ENCODE assay signal across 22 cellular contexts in genomic region chr5:178289438-178289837, GRCh38. TPM values are rescaled to one million over a fixed set of nuclear protein-coding genes. Genes with fewer than 3 reads are reported as not detected.
A peak's percentile ranks its signal among the peaks of the same experiment; 100 is the strongest.
DNase-seq lines count a peak whose midpoint lies in the region; ATAC-seq and TF ChIP-seq lines count a peak whose summit lies in the region.
"Had no signal": no experiment of that assay in that cellular context is flagged by ENCODE, and none has a peak within 500 bp of the region (broad histone marks: within the 10 kb centered on the region; RNA-seq: fewer than 3 reads in every experiment).

No MANE protein-coding gene starts in this region.

- WGBS in sigmoid colon, 2 donors = 75 to 80% methylated on average over 11 of the region's 11 CpGs

- H3K9me3 ChIP-seq in breast epithelium (no peaks in the 10 kb centered on the region), PC-3 (ENCODE audit: low read length) (no peaks in the 10 kb centered on the region), sigmoid colon (no peaks in the 10 kb centered on the region)
- H3K9me3 ChIP-seq: BE2C, Peyer's patch had no signal

- H2AFZ ChIP-seq in PC-3 (ENCODE audit: low read length) = no peak overlapping the region

- no peaks in the 10 kb centered on the region for H4K20me1 ChIP-seq in PC-3 (ENCODE audit: low read length)

- ATAC-seq in PC-3 = no peak
- no peak for ATAC-seq in activated CD8-positive, alpha-beta T cell treated with anti-CD3 and anti-CD28 coated beads for 36 hours
- ATAC-seq: CD8-positive, alpha-beta T cell had no signal

- no peaks in the 10 kb centered on the region for H3K9me2 ChIP-seq in PC-3 (replicated peaks; ENCODE audit: low read length)
- H3K9me2 ChIP-seq: SK-N-SH had no signal

- CTCF ChIA-PET in MCF 10A (lab: Yijun Ruan, JAX) = interaction anchor here (0.6 to 15.0 kb wide), 6 partner anchors 9 to 441 kb away, joined by 3 to 266 read pairs (median 5); partner anchors contain the start of gene ZNF354A
- CTCF ChIA-PET in PC-3 (lab: Charles Lee) = no interaction called here
- CTCF ChIA-PET in activated CD8-positive, alpha-beta T cell treated with anti-CD3 and anti-CD28 coated beads for 36 hours (lab: Charles Lee) = interaction anchor here (0.5 kb wide), 1 partner anchor 9 kb away, joined by 3 read pairs; no protein-coding TSS in a partner anchor

- H3K27me3 ChIP-seq in breast epithelium (peaks cover 0 to 5% of the 10 kb centered on the region in 2 donors), PC-3 (ENCODE audit: low read length) (peaks cover 51% of the 10 kb centered on the region), sigmoid colon (peaks cover 0 to 12% (median 2%) of the 10 kb centered on the region in 3 donors)
- H3K27me3 ChIP-seq: BE2C, Peyer's patch had no signal

- peaks cover 28% of the 10 kb centered on the region for H3K4me1 Mint-ChIP-seq in MCF 10A (ENCODE audit: insufficient read depth, unreplicated experiment)
- H3K4me1 Mint-ChIP-seq in activated CD8-positive, alpha-beta T cell treated with anti-CD3 and anti-CD28 coated beads for 36 hours (ENCODE audit: low read depth) = no peaks in the 10 kb centered on the region

- H3K4me1 ChIP-seq in breast epithelium (peaks cover 0 to 4% of the 10 kb centered on the region in 2 donors), PC-3 (ENCODE audit: insufficient read depth, low read length) (peaks cover 12% of the 10 kb centered on the region; the same call in 1 of the 2 replicates), sigmoid colon (no peaks in the 10 kb centered on the region)
- H3K4me1 ChIP-seq: BE2C, Peyer's patch had no signal

- no peak for DNase-seq in breast epithelium (ENCODE audit: low spot score in 2 of 2)
- no peak for DNase-seq in MCF 10A (ENCODE audit: unreplicated experiment)
- DNase-seq in PC-3 = no peak
- peak; percentile 48 for DNase-seq in kidney tubule cell (ENCODE audit: low spot score)
- peak; percentile 40 for DNase-seq in sigmoid colon
- no peak for DNase-seq in DMS53 (lab: John Stamatoyannopoulos, UW)
- DNase-seq in stimulated activated CD4-positive, alpha-beta T cell treated with anti-CD3 and anti-CD28 coated beads, Interleukin-12 subunit alpha, Interleukin-12 subunit beta, amount 100 ng/mL, for 4 hours = no peak
- no peak for DNase-seq in activated CD8-positive, alpha-beta T cell treated with anti-CD3 and anti-CD28 coated beads for 36 hours
- DNase-seq: BE2C; Calu3; CD8-positive, alpha-beta T cell; HCEC 1CT; Kasumi-1; MM.1S; NCI-H1092; NCI-H1436 treated with DMSO at 0.1 percent for 48 hours; NCI-H2081; SHP77 treated with DMSO at 0.1 percent for 48 hours; SK-N-SH had no signal

- H3K36me3 Mint-ChIP-seq in MCF 10A (ENCODE audit: insufficient read depth, unreplicated experiment) = no peaks in the 10 kb centered on the region
- no peaks in the 10 kb centered on the region for H3K36me3 Mint-ChIP-seq in activated CD8-positive, alpha-beta T cell treated with anti-CD3 and anti-CD28 coated beads for 36 hours (ENCODE audit: low read depth)
- H3K36me3 Mint-ChIP-seq: CD8-positive, alpha-beta T cell; IgD-negative memory B cell had no signal

- no peaks in the 10 kb centered on the region for H3F3A ChIP-seq in PC-3 (ENCODE audit: low read length, unreplicated experiment)

- no peak overlapping the region for H3K9ac ChIP-seq in PC-3 (ENCODE audit: low read length)
- H3K9ac ChIP-seq: SK-N-SH had no signal

- H3K27ac ChIP-seq in breast epithelium = peak overlapping the region; percentile 57
- H3K27ac ChIP-seq in PC-3 (ENCODE audit: low read length) = no peak overlapping the region
- H3K27ac ChIP-seq in sigmoid colon = no peak overlapping the region
- H3K27ac ChIP-seq: 22Rv1, Peyer's patch had no signal

- no peak for TF ChIP-seq EP300 in sigmoid colon (IDR thresholded peaks at IDR 0.05)

- POLR2A ChIA-PET in MCF 10A (lab: Yijun Ruan, JAX) = interaction anchor here (0.6 to 1.9 kb wide), 11 partner anchors 13 to 1312 kb away, joined by 3 to 6 read pairs (median 3); no protein-coding TSS in a partner anchor
- POLR2A ChIA-PET in PC-3 (lab: Charles Lee; ENCODE audit: unreplicated experiment) = no interaction called here
- POLR2A ChIA-PET in activated CD8-positive, alpha-beta T cell treated with anti-CD3 and anti-CD28 coated beads for 36 hours (lab: Charles Lee) = no interaction called here

- H3K36me3 ChIP-seq in breast epithelium = no peaks in the 10 kb centered on the region
- H3K36me3 ChIP-seq in PC-3 (ENCODE audit: low read depth, low read length) = no peaks in the 10 kb centered on the region
- no peaks in the 10 kb centered on the region for H3K36me3 ChIP-seq in sigmoid colon
- H3K36me3 ChIP-seq: BE2C, Peyer's patch had no signal

- no peak for TF ChIP-seq CTCF in breast epithelium (IDR thresholded peaks at IDR 0.05)
- TF ChIP-seq CTCF in MCF 10A (IDR thresholded peaks at IDR 0.05; ENCODE audit: unreplicated experiment) = no peak
- TF ChIP-seq CTCF in PC-3 (conservative IDR thresholded peaks at IDR 0.05; ENCODE audit: low read depth, low read length) = no peak
- no peak for TF ChIP-seq CTCF in sigmoid colon (IDR thresholded peaks at IDR 0.05)
- no peak for TF ChIP-seq CTCF in activated CD8-positive, alpha-beta T cell treated with anti-CD3 and anti-CD28 coated beads for 36 hours (IDR thresholded peaks at IDR 0.05)

- no peak overlapping the region for H3K4me3 Mint-ChIP-seq in MCF 10A (ENCODE audit: unreplicated experiment)
- H3K4me3 Mint-ChIP-seq in activated CD8-positive, alpha-beta T cell treated with anti-CD3 and anti-CD28 coated beads for 36 hours = no peak overlapping the region
- H3K4me3 Mint-ChIP-seq: CD8-positive, alpha-beta T cell; IgD-negative memory B cell had no signal

- no peaks in the 10 kb centered on the region for H3K79me2 ChIP-seq in PC-3 (ENCODE audit: low read length)

- 0 out of 2 replicates have a peak overlapping the region, but pooled peaks have one; percentile 50 for H3K4me2 ChIP-seq in PC-3 (ENCODE audit: low read length)
- H3K4me2 ChIP-seq: SK-N-SH had no signal

- no peaks in the 10 kb centered on the region for H3K9me3 Mint-ChIP-seq in MCF 10A (ENCODE audit: unreplicated experiment)
- H3K9me3 Mint-ChIP-seq in activated CD8-positive, alpha-beta T cell treated with anti-CD3 and anti-CD28 coated beads for 36 hours = no peaks in the 10 kb centered on the region
- H3K9me3 Mint-ChIP-seq: CD8-positive, alpha-beta T cell had no signal

- intact Hi-C loops in breast epithelium (cut with DNase I; ENCODE audit: low total_unique reads) (no loop called here), MCF 10A (cut with micrococcal nuclease) (no loop called here), PC-3 (cut with micrococcal nuclease) (no loop called here), sigmoid colon (cut with DNase I) (loop anchor here (10.0 kb wide), 1 partner anchor 165 kb away; no protein-coding TSS in a partner anchor)
- intact Hi-C loops in activated CD8-positive, alpha-beta T cell treated with anti-CD3 and anti-CD28 coated beads for 36 hours (cut with micrococcal nuclease) = no loop called here

- H3K27ac Mint-ChIP-seq in MCF 10A (ENCODE audit: low read depth, unreplicated experiment) = no peak overlapping the region
- no peak overlapping the region for H3K27ac Mint-ChIP-seq in activated CD8-positive, alpha-beta T cell treated with anti-CD3 and anti-CD28 coated beads for 36 hours
- H3K27ac Mint-ChIP-seq: CD8-positive, alpha-beta T cell; IgD-negative memory B cell had no signal

- TF ChIP-seq POLR2A in breast epithelium (IDR thresholded peaks at IDR 0.05) (no peak), sigmoid colon (IDR thresholded peaks at IDR 0.05) (no peak)

- H3K27me3 Mint-ChIP-seq in MCF 10A (ENCODE audit: insufficient read depth, unreplicated experiment) = peaks cover 29% of the 10 kb centered on the region
- no peaks in the 10 kb centered on the region for H3K27me3 Mint-ChIP-seq in activated CD8-positive, alpha-beta T cell treated with anti-CD3 and anti-CD28 coated beads for 36 hours

- BruUV-seq in MCF 10A (replicated peaks; lab: Mats Ljungman, UMichigan) (no TSS peak), PC-3 (replicated peaks; lab: Mats Ljungman, UMichigan) (no TSS peak)

- H3K4me3 ChIP-seq in breast epithelium (peak overlapping the region in 1 of 3 donors; percentile 11), PC-3 (ENCODE audit: low read length) (no peak overlapping the region), sigmoid colon (no peak overlapping the region)
- H3K4me3 ChIP-seq: Peyer's patch had no signal

RNA-seq across cellular contexts. Expression of gene PHYKPL, which starts 56.8 kb away (rescaled TPM):
- total RNA-seq in breast epithelium (10 to 100 TPM; 63.4 to 94.1 (median 77.7) TPM), MCF 10A (2022) (112 and 115 TPM in 2 replicates), PC-3 (2014; rRNA removed) (21.7 and 31.2 TPM in 2 replicates), sigmoid colon (10 to 100 TPM; 26.0 to 66.5 (median 41.6) TPM)
- polyA plus RNA-seq in sigmoid colon = 100 to 1,000 TPM in 1 of 3 donors, 10 to 100 TPM in 2; 46.2 to 121 (median 47.6) TPM
- total RNA-seq in activated CD8-positive, alpha-beta T cell treated with anti-CD3 and anti-CD28 coated beads for 36 hours = 10 to 100 TPM; 60.4 to 62.1 TPM

Comparison
In these comparisons a context has a peak if more than half of its experiments do, and no peak if none do; other contexts are left out.
1. DNase-seq: peak in kidney tubule cell (single experiment) and sigmoid colon (single experiment); none in breast epithelium (0 of 2), MCF 10A (single experiment), PC-3 (single experiment), DMS53 (single experiment), stimulated activated CD4-positive, alpha-beta T cell treated with anti-CD3 and anti-CD28 coated beads, Interleukin-12 subunit alpha, Interleukin-12 subunit beta, amount 100 ng/mL, for 4 hours (single experiment) and activated CD8-positive, alpha-beta T cell treated with anti-CD3 and anti-CD28 coated beads for 36 hours (single experiment).
2. H3K27ac ChIP-seq: peak in breast epithelium (2 of 2); none in PC-3 (single experiment) and sigmoid colon (0 of 4).